Comparison of ENCODE assay signal across 1 cellular context in the genomic region with DNA sequence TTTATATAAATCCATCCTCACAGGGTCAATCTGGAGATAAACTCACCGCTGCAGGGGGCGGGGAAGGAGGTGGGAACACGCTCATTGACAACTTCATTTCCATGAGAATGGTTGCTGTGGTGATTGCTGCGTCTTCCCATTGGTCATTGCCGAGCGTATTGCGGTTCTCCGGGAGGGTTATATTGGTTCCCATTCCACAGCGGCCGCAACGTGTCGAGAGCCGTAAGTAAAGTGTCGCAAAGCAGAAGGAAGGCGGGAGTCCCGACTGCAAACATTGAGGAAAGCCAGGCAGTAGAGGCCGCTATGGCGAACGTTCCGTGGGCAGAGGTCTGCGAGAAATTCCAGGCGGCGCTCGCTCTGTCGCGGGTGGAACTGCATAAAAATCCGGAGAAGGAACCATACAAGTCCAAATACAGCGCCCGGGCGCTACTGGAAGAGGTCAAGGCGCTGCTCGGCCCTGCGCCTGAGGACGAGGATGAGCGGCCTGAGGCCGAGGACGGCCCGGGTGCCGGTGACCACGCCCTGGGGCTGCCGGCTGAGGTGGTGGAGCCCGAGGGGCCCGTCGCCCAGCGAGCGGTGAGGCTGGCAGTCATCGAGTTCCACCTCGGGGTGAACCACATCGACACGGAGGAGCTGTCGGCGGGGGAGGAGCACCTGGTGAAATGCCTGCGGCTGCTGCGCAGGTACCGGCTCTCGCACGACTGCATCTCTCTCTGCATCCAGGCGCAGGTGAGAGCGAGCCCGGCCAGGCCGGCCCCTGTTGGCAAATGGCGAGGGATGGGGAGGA.
TF ChIP-seq lines count a peak whose summit lies in the region.

A gene with protein sequence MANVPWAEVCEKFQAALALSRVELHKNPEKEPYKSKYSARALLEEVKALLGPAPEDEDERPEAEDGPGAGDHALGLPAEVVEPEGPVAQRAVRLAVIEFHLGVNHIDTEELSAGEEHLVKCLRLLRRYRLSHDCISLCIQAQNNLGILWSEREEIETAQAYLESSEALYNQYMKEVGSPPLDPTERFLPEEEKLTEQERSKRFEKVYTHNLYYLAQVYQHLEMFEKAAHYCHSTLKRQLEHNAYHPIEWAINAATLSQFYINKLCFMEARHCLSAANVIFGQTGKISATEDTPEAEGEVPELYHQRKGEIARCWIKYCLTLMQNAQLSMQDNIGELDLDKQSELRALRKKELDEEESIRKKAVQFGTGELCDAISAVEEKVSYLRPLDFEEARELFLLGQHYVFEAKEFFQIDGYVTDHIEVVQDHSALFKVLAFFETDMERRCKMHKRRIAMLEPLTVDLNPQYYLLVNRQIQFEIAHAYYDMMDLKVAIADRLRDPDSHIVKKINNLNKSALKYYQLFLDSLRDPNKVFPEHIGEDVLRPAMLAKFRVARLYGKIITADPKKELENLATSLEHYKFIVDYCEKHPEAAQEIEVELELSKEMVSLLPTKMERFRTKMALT (plus strand): TSS at position 274 of the 787 bp plus-strand sequence. CDS start 30 bp downstream, at position 304.

TF ChIP-seq in HepG2, 621 proteins besides CTCF, POLR2A, EP300 and RAD21 (continued from another document and continues in another):
- TF ChIP-seq, protein P1, sequence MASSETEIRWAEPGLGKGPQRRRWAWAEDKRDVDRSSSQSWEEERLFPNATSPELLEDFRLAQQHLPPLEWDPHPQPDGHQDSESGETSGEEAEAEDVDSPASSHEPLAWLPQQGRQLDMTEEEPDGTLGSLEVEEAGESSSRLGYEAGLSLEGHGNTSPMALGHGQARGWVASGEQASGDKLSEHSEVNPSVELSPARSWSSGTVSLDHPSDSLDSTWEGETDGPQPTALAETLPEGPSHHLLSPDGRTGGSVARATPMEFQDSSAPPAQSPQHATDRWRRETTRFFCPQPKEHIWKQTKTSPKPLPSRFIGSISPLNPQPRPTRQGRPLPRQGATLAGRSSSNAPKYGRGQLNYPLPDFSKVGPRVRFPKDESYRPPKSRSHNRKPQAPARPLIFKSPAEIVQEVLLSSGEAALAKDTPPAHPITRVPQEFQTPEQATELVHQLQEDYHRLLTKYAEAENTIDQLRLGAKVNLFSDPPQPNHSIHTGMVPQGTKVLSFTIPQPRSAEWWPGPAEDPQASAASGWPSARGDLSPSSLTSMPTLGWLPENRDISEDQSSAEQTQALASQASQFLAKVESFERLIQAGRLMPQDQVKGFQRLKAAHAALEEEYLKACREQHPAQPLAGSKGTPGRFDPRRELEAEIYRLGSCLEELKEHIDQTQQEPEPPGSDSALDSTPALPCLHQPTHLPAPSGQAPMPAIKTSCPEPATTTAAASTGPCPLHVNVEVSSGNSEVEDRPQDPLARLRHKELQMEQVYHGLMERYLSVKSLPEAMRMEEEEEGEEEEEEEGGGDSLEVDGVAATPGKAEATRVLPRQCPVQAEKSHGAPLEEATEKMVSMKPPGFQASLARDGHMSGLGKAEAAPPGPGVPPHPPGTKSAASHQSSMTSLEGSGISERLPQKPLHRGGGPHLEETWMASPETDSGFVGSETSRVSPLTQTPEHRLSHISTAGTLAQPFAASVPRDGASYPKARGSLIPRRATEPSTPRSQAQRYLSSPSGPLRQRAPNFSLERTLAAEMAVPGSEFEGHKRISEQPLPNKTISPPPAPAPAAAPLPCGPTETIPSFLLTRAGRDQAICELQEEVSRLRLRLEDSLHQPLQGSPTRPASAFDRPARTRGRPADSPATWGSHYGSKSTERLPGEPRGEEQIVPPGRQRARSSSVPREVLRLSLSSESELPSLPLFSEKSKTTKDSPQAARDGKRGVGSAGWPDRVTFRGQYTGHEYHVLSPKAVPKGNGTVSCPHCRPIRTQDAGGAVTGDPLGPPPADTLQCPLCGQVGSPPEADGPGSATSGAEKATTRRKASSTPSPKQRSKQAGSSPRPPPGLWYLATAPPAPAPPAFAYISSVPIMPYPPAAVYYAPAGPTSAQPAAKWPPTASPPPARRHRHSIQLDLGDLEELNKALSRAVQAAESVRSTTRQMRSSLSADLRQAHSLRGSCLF (CRISPR knock-in tag; IDR thresholded peaks at IDR 0.05; ENCODE audit: borderline replicate concordance): no peak
- TF ChIP-seq, protein P2, sequence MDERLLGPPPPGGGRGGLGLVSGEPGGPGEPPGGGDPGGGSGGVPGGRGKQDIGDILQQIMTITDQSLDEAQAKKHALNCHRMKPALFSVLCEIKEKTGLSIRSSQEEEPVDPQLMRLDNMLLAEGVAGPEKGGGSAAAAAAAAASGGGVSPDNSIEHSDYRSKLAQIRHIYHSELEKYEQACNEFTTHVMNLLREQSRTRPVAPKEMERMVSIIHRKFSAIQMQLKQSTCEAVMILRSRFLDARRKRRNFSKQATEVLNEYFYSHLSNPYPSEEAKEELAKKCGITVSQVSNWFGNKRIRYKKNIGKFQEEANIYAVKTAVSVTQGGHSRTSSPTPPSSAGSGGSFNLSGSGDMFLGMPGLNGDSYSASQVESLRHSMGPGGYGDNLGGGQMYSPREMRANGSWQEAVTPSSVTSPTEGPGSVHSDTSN (CRISPR knock-in tag; IDR thresholded peaks at IDR 0.05): no peak
- TF ChIP-seq SMC3 (IDR thresholded peaks at IDR 0.05; ENCODE audit: low read length): no peak
- no peak; the same call in 1 of the 2 replicates for TF ChIP-seq ZNF652 (CRISPR knock-in tag; IDR thresholded peaks at IDR 0.05; ENCODE audit: borderline replicate concordance, low read depth)
- TF ChIP-seq, protein P3, sequence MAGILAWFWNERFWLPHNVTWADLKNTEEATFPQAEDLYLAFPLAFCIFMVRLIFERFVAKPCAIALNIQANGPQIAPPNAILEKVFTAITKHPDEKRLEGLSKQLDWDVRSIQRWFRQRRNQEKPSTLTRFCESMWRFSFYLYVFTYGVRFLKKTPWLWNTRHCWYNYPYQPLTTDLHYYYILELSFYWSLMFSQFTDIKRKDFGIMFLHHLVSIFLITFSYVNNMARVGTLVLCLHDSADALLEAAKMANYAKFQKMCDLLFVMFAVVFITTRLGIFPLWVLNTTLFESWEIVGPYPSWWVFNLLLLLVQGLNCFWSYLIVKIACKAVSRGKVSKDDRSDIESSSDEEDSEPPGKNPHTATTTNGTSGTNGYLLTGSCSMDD (CRISPR knock-in tag; IDR thresholded peaks at IDR 0.05): no peak
- no peak for TF ChIP-seq CENPX (CRISPR knock-in tag; IDR thresholded peaks at IDR 0.05)
- TF ChIP-seq ZNF550 (CRISPR knock-in tag; IDR thresholded peaks at IDR 0.05; ENCODE audit: borderline replicate concordance): no peak
- peak; percentile 70 for TF ChIP-seq CREM (IDR thresholded peaks at IDR 0.05)
- no peak for TF ChIP-seq CREM (CRISPR knock-in tag; IDR thresholded peaks at IDR 0.05)
- TF ChIP-seq, protein P4, sequence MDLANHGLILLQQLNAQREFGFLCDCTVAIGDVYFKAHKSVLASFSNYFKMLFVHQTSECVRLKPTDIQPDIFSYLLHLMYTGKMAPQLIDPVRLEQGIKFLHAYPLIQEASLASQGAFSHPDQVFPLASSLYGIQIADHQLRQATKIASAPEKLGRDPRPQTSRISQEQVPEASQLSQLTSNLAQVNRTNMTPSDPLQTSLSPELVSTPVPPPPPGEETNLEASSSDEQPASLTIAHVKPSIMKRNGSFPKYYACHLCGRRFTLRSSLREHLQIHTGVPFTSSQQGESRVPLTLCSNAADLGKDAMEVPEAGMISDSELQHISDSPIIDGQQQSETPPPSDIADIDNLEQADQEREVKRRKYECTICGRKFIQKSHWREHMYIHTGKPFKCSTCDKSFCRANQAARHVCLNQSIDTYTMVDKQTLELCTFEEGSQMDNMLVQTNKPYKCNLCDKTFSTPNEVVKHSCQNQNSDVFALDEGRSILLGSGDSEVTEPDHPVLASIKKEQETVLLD (CRISPR knock-in tag; IDR thresholded peaks at IDR 0.05; ENCODE audit: low read depth): 0 out of 2 replicates have a peak, but pooled peaks have one; percentile 46
- 0 out of 2 replicates have a peak, but pooled peaks have one; percentile 11 for TF ChIP-seq BCL6 (CRISPR knock-in tag; IDR thresholded peaks at IDR 0.05)
- TF ChIP-seq HMG20A (CRISPR knock-in tag; IDR thresholded peaks at IDR 0.05; ENCODE audit: borderline replicate concordance): no peak
- 0 out of 2 replicates have a peak, but pooled peaks have one; percentile 29 for TF ChIP-seq RFXANK (CRISPR knock-in tag; IDR thresholded peaks at IDR 0.05)
- TF ChIP-seq, protein P5, sequence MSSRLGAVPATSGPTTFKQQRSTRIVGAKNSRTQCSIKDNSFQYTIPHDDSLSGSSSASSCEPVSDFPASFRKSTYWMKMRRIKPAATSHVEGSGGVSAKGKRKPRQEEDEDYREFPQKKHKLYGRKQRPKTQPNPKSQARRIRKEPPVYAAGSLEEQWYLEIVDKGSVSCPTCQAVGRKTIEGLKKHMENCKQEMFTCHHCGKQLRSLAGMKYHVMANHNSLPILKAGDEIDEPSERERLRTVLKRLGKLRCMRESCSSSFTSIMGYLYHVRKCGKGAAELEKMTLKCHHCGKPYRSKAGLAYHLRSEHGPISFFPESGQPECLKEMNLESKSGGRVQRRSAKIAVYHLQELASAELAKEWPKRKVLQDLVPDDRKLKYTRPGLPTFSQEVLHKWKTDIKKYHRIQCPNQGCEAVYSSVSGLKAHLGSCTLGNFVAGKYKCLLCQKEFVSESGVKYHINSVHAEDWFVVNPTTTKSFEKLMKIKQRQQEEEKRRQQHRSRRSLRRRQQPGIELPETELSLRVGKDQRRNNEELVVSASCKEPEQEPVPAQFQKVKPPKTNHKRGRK (CRISPR knock-in tag; IDR thresholded peaks at IDR 0.05): 0 out of 2 replicates have a peak, but pooled peaks have one; percentile 32
- TF ChIP-seq, protein P6, sequence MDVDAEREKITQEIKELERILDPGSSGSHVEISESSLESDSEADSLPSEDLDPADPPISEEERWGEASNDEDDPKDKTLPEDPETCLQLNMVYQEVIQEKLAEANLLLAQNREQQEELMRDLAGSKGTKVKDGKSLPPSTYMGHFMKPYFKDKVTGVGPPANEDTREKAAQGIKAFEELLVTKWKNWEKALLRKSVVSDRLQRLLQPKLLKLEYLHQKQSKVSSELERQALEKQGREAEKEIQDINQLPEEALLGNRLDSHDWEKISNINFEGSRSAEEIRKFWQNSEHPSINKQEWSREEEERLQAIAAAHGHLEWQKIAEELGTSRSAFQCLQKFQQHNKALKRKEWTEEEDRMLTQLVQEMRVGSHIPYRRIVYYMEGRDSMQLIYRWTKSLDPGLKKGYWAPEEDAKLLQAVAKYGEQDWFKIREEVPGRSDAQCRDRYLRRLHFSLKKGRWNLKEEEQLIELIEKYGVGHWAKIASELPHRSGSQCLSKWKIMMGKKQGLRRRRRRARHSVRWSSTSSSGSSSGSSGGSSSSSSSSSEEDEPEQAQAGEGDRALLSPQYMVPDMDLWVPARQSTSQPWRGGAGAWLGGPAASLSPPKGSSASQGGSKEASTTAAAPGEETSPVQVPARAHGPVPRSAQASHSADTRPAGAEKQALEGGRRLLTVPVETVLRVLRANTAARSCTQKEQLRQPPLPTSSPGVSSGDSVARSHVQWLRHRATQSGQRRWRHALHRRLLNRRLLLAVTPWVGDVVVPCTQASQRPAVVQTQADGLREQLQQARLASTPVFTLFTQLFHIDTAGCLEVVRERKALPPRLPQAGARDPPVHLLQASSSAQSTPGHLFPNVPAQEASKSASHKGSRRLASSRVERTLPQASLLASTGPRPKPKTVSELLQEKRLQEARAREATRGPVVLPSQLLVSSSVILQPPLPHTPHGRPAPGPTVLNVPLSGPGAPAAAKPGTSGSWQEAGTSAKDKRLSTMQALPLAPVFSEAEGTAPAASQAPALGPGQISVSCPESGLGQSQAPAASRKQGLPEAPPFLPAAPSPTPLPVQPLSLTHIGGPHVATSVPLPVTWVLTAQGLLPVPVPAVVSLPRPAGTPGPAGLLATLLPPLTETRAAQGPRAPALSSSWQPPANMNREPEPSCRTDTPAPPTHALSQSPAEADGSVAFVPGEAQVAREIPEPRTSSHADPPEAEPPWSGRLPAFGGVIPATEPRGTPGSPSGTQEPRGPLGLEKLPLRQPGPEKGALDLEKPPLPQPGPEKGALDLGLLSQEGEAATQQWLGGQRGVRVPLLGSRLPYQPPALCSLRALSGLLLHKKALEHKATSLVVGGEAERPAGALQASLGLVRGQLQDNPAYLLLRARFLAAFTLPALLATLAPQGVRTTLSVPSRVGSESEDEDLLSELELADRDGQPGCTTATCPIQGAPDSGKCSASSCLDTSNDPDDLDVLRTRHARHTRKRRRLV (CRISPR knock-in tag; IDR thresholded peaks at IDR 0.05): no peak
- TF ChIP-seq KLF9 (CRISPR knock-in tag; IDR thresholded peaks at IDR 0.05; ENCODE audit: low read depth): peak; percentile 50; the same call in 1 of the 2 replicates
- TF ChIP-seq TAF1 (CRISPR knock-in tag; IDR thresholded peaks at IDR 0.05): peak; percentile 87
- no peak for TF ChIP-seq ZNF577 (CRISPR knock-in tag; IDR thresholded peaks at IDR 0.05; ENCODE audit: borderline replicate concordance, low read depth)
- no peak for TF ChIP-seq ZNF383 (CRISPR knock-in tag; IDR thresholded peaks at IDR 0.05; ENCODE audit: borderline replicate concordance)
- TF ChIP-seq CENPT (CRISPR knock-in tag; IDR thresholded peaks at IDR 0.05; ENCODE audit: low read depth): no peak
- 0 out of 2 replicates have a peak, but pooled peaks have one; percentile 61 for TF ChIP-seq KLF6 (CRISPR knock-in tag; IDR thresholded peaks at IDR 0.05)
- no peak for TF ChIP-seq SRSF1 (optimal IDR thresholded peaks at IDR 0.05; ENCODE audit: low read depth, low read length)
- peak; percentile 60; the same call in 1 of the 2 replicates for TF ChIP-seq TBX3 (IDR thresholded peaks at IDR 0.05; ENCODE audit: borderline replicate concordance)
- TF ChIP-seq, protein P7, sequence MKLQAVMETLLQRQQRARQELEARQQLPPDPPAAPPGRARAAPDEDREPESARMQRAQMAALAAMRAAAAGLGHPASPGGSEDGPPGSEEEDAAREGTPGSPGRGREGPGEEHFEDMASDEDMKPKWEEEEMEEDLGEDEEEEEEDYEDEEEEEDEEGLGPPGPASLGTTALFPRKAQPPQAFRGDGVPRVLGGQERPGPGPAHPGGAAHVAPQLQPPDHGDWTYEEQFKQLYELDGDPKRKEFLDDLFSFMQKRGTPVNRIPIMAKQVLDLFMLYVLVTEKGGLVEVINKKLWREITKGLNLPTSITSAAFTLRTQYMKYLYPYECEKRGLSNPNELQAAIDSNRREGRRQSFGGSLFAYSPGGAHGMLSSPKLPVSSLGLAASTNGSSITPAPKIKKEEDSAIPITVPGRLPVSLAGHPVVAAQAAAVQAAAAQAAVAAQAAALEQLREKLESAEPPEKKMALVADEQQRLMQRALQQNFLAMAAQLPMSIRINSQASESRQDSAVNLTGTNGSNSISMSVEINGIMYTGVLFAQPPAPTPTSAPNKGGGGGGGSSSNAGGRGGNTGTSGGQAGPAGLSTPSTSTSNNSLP (IDR thresholded peaks at IDR 0.05; ENCODE audit: low read depth, low read length): peak; percentile 94
- no peak for TF ChIP-seq NFE2L1 (CRISPR knock-in tag; IDR thresholded peaks at IDR 0.05; ENCODE audit: borderline replicate concordance)
- TF ChIP-seq ZFP36 (IDR thresholded peaks at IDR 0.05; ENCODE audit: borderline replicate concordance, low read depth, low read length, partially characterized antibody): no peak
- TF ChIP-seq ZNF841 (CRISPR knock-in tag; IDR thresholded peaks at IDR 0.05; ENCODE audit: borderline replicate concordance): no peak
- no peak for TF ChIP-seq AKAP8 (CRISPR knock-in tag; IDR thresholded peaks at IDR 0.05)
- TF ChIP-seq DMAP1 (CRISPR knock-in tag; IDR thresholded peaks at IDR 0.05): peak; percentile 95
- peak; percentile 80 for TF ChIP-seq PHF20 (CRISPR knock-in tag; IDR thresholded peaks at IDR 0.05)
- no peak for TF ChIP-seq MEIS2 (CRISPR knock-in tag; IDR thresholded peaks at IDR 0.05)
- TF ChIP-seq ZNF317 (CRISPR knock-in tag; IDR thresholded peaks at IDR 0.05): peak; percentile 64; the same call in 1 of the 2 replicates
- TF ChIP-seq NPAS2 (CRISPR knock-in tag; IDR thresholded peaks at IDR 0.05; ENCODE audit: borderline replicate concordance): no peak
- TF ChIP-seq ZFP36L2 (CRISPR knock-in tag; IDR thresholded peaks at IDR 0.05): no peak
- TF ChIP-seq ZNF768 (CRISPR knock-in tag; IDR thresholded peaks at IDR 0.05): peak; percentile 62; the same call in 1 of the 2 replicates
- TF ChIP-seq FOXC1 (CRISPR knock-in tag; IDR thresholded peaks at IDR 0.05; ENCODE audit: borderline replicate concordance): peak; percentile 65; the same call in 1 of the 2 replicates
